In genomic region chr3:132730891-132731580, GRCh38 we compare ENCODE assay signal across 7 cellular contexts. TPM values are rescaled to one million over a fixed set of nuclear protein-coding genes. Genes with fewer than 3 reads are reported as not detected.
A peak's percentile ranks its signal among the peaks of the same experiment; 100 is the strongest.
DNase-seq lines count a peak whose midpoint lies in the region; ATAC-seq and TF ChIP-seq lines count a peak whose summit lies in the region.

No MANE protein-coding gene starts in this region.

- ATAC-seq in foreskin keratinocyte: peak; percentile 72
- ATAC-seq in GM21717 (IDR thresholded peaks at IDR 0.05; ENCODE audit: unreplicated experiment): no peak
- ATAC-seq in HG03196 (IDR thresholded peaks at IDR 0.05; ENCODE audit: unreplicated experiment): no peak

- H3K27me3 ChIP-seq in foreskin keratinocyte: peaks cover 53% of the 10 kb centered on the region

- H3K27ac ChIP-seq in foreskin keratinocyte: no peak overlapping the region

- H3K4me1 ChIP-seq in foreskin keratinocyte: peaks cover 5% of the 10 kb centered on the region

- DNase-seq in NCI-H1092 treated with DMSO at 0.1 percent for 48 hours (lab: John Stamatoyannopoulos, UW): peak; percentile 41
- peak; percentile 26 for DNase-seq in SKM-1 treated with dmso at 0.1 percent for 144 hours (lab: John Stamatoyannopoulos, UW; ENCODE audit: unreplicated experiment)
- DNase-seq in foreskin keratinocyte: peak in 1 of 2 donors; percentile 45
- DNase-seq in skeletal muscle cell (ENCODE audit: low read depth): peak; percentile 13

- H3K4me3 ChIP-seq in skeletal muscle cell (ENCODE audit: low read depth, low read length): no peak overlapping the region

- peak; percentile 44 for TF ChIP-seq CTCF in GM12873 (IDR thresholded peaks at IDR 0.05; ENCODE audit: insufficient read depth, low read depth, low read length, missing control alignments)
- peak; percentile 68 for TF ChIP-seq CTCF in foreskin keratinocyte (conservative IDR thresholded peaks at IDR 0.05)

RNA-seq across cellular contexts. Expression of gene NPHP3, which starts 8.8 kb away (rescaled TPM):
- 12.7 and 12.8 TPM in 2 replicates for total RNA-seq in foreskin keratinocyte
- polyA plus RNA-seq in foreskin keratinocyte: 3.4 and 4.2 TPM in 2 replicates
